Comparison of ENCODE assay signal across 17 cellular contexts in genomic region chr3:160538906-160539305, GRCh38. TPM values are rescaled to one million over a fixed set of nuclear protein-coding genes. Genes with fewer than 3 reads are reported as not detected.
DNase-seq lines count a peak whose midpoint lies in the region; ATAC-seq, FAIRE-seq and TF ChIP-seq lines count a peak whose summit lies in the region.
"Had no signal": no experiment of that assay in that cellular context is flagged by ENCODE, and none has a peak within 500 bp of the region (broad histone marks: within the 10 kb centered on the region; RNA-seq: fewer than 3 reads in every experiment).

No MANE protein-coding gene starts in this region.

- FAIRE-seq in GM12892 (lab: Jason Lieb, UNC): no peak
- FAIRE-seq: A204.1, GM12891, GM19239 had no signal

- H3K36me3 Mint-ChIP-seq in activated T-cell treated with anti-CD3 and anti-CD28 coated beads, Interleukin-2, amount 50 U/mL, for 24 hours (ENCODE audit: low read depth): peaks cover 42% of the 10 kb centered on the region
- H3K36me3 Mint-ChIP-seq in activated T-helper 17 cell treated with anti-CD3 and anti-CD28 coated beads, Interleukin-2, amount 50 U/mL, for 72 hours (ENCODE audit: low read depth): peaks cover 24% of the 10 kb centered on the region
- no peaks in the 10 kb centered on the region for H3K36me3 Mint-ChIP-seq in naive B cell

- H3K9me3 Mint-ChIP-seq in activated T-cell treated with anti-CD3 and anti-CD28 coated beads, Interleukin-2, amount 50 U/mL, for 24 hours: no peaks in the 10 kb centered on the region
- H3K9me3 Mint-ChIP-seq in activated T-helper 17 cell treated with anti-CD3 and anti-CD28 coated beads, Interleukin-2, amount 50 U/mL, for 72 hours: no peaks in the 10 kb centered on the region
- H3K9me3 Mint-ChIP-seq in naive B cell: no peaks in the 10 kb centered on the region

- in situ Hi-C loops in G401 (cut with HindIII; ENCODE audit: low sequenced_read_pairs): no loop called here

- no peak for DNase-seq in activated T-cell treated with anti-CD3 and anti-CD28 coated beads, Interleukin-2, amount 50 U/mL, for 24 hours
- no peak for DNase-seq in activated T-cell treated with anti-CD3 and anti-CD28 coated beads for 4 hours
- peak; percentile 42 for DNase-seq in G401 (ENCODE audit: low spot score)
- no peak for DNase-seq in naive B cell
- no peak for DNase-seq in SHP77 (lab: John Stamatoyannopoulos, UW)
- DNase-seq in NCI-H345 (lab: John Stamatoyannopoulos, UW): no peak
- DNase-seq in GM12892 (ENCODE audit: insufficient read length): no peak
- DNase-seq: Caco-2, DMS53, GOT3, MG63, NCI-H1105, NCI-H187 had no signal

- TF ChIP-seq POLR2A in GM12892 (IDR thresholded peaks at IDR 0.05; ENCODE audit: low read depth, low read length): no peak

- H3K27ac Mint-ChIP-seq in activated T-cell treated with anti-CD3 and anti-CD28 coated beads, Interleukin-2, amount 50 U/mL, for 24 hours: peak overlapping the region; percentile 4
- H3K27ac Mint-ChIP-seq in activated T-helper 17 cell treated with anti-CD3 and anti-CD28 coated beads, Interleukin-2, amount 50 U/mL, for 72 hours: peak overlapping the region; percentile 23
- peak overlapping the region in 4 of 6 donors; percentile 1 to 85 (median 32) for H3K27ac Mint-ChIP-seq in naive B cell

- no peak overlapping the region for H3K4me3 Mint-ChIP-seq in activated T-cell treated with anti-CD3 and anti-CD28 coated beads, Interleukin-2, amount 50 U/mL, for 24 hours
- H3K4me3 Mint-ChIP-seq in activated T-helper 17 cell treated with anti-CD3 and anti-CD28 coated beads, Interleukin-2, amount 50 U/mL, for 72 hours: no peak overlapping the region
- no peak overlapping the region for H3K4me3 Mint-ChIP-seq in naive B cell

- H3K27me3 Mint-ChIP-seq in activated T-cell treated with anti-CD3 and anti-CD28 coated beads, Interleukin-2, amount 50 U/mL, for 24 hours: no peaks in the 10 kb centered on the region
- no peaks in the 10 kb centered on the region for H3K27me3 Mint-ChIP-seq in activated T-helper 17 cell treated with anti-CD3 and anti-CD28 coated beads, Interleukin-2, amount 50 U/mL, for 72 hours
- no peaks in the 10 kb centered on the region for H3K27me3 Mint-ChIP-seq in naive B cell

- ATAC-seq in activated T-helper 17 cell treated with anti-CD3 and anti-CD28 coated beads, Interleukin-2, amount 50 U/mL, for 72 hours (replicated peaks): no peak
- ATAC-seq in naive B cell (ENCODE audit: low read depth in 2 of 2): no peak

- peaks cover 51% of the 10 kb centered on the region for H3K4me1 Mint-ChIP-seq in activated T-cell treated with anti-CD3 and anti-CD28 coated beads, Interleukin-2, amount 50 U/mL, for 24 hours (ENCODE audit: low read depth)
- peaks cover 25% of the 10 kb centered on the region for H3K4me1 Mint-ChIP-seq in activated T-helper 17 cell treated with anti-CD3 and anti-CD28 coated beads, Interleukin-2, amount 50 U/mL, for 72 hours
- peaks cover 31 to 40% (median 37%) of the 10 kb centered on the region in 3 donors for H3K4me1 Mint-ChIP-seq in naive B cell

RNA-seq across cellular contexts. Expression of gene KPNA4, which starts 26.5 kb away (rescaled TPM):
- total RNA-seq in G401 (2014; rRNA removed; shearing (Covaris generic)): 20.3 and 25.6 TPM in 2 replicates
- total RNA-seq in activated T-helper 17 cell treated with anti-CD3 and anti-CD28 coated beads, Interleukin-2, amount 50 U/mL, for 72 hours: 10 to 100 TPM; 39.9 to 69.2 TPM
- polyA plus RNA-seq in naive B cell (ENCODE audit: low read depth in 6 of 6): 10 to 100 TPM in 4 of 6 donors, 1 to 10 TPM in 2; 6.2 to 11.1 (median 10.1) TPM
- 18.7 TPM for polyA plus RNA-seq in GM12892 (2012; ENCODE audit: missing spikeins)
